1 cellular context compared by ENCODE assay signal in the genomic region with DNA sequence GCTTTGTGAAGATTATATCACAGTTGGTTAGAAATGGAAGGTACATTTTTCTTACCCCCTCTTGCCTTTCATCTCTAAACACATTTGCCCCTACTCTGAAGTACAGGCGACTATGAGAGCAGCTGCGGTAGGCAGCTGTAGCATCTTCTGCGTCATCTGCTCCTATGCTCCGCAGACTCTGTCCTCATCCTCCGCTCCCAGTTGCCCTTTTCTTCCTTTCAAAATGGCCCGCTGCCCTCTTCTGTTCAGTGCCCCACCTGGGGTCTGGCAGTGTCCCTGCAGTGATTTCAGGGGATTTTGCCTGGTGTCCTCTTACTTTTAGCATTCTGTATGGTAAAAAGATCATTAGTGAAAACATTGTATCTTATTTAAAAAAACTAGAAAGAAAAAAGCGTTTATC.
TF ChIP-seq lines count a peak whose summit lies in the region.

No MANE protein-coding gene starts in this region.

TF ChIP-seq in H1, 55 proteins besides CTCF, POLR2A, EP300 and RAD21:
- TF ChIP-seq CHD7 (IDR thresholded peaks at IDR 0.05; ENCODE audit: insufficient replicate concordance, low read length) (no peak), YY1 (IDR thresholded peaks at IDR 0.05; ENCODE audit: low read depth, low read length) (peak; percentile 52; the same call in 1 of the 2 replicates)
